19 cellular contexts compared by ENCODE assay signal in genomic region chr2:241064802-241065354, GRCh38. TPM values are rescaled to one million over a fixed set of nuclear protein-coding genes. Genes with fewer than 3 reads are reported as not detected.
A peak's percentile ranks its signal among the peaks of the same experiment; 100 is the strongest.
DNase-seq lines count a peak whose midpoint lies in the region; ATAC-seq and TF ChIP-seq lines count a peak whose summit lies in the region.
"Had no signal": no experiment of that assay in that cellular context is flagged by ENCODE, and none has a peak within 500 bp of the region (broad histone marks: within the 10 kb centered on the region; RNA-seq: fewer than 3 reads in every experiment).

No MANE protein-coding gene starts in this region.

- H3K14ac ChIP-seq in neuronal stem cell (ENCODE audit: low read length), result peak overlapping the region; percentile 6

- POLR2A ChIA-PET in activated CD4-positive, alpha-beta memory T cell treated with anti-CD3 and anti-CD28 coated beads for 36 hours (lab: Charles Lee), result no interaction called here

- no peak overlapping the region for H3K23ac ChIP-seq in neuronal stem cell (ENCODE audit: low read depth, low read length, poor library complexity)

- H2BK5ac ChIP-seq in neuronal stem cell (ENCODE audit: low read length), result no peak overlapping the region

- no peak overlapping the region for H3K4me3 Mint-ChIP-seq in activated CD4-positive, alpha-beta memory T cell treated with anti-CD3 and anti-CD28 coated beads for 36 hours
- H3K4me3 Mint-ChIP-seq: HFFc6 had no signal

- H3K9ac ChIP-seq in neuronal stem cell (ENCODE audit: low read depth, low read length, poor library complexity), result no peak overlapping the region
- H3K9ac ChIP-seq: GM23248 had no signal

- H2AK5ac ChIP-seq in neuronal stem cell (ENCODE audit: low read depth, low read length), result no peak overlapping the region

- no CpG with 5 or more reads among the region's 23 CpGs for WGBS in neuronal stem cell (ENCODE audit: extremely low coverage in 2 of 2, insufficient read length in 2 of 2, insufficient replicate concordance in 1 of 2), 2 donors
- WGBS in testis, 2 donors, result 88 to 91% methylated on average over 4 to 19 of the region's 23 CpGs

- H2BK12ac ChIP-seq in neuronal stem cell (ENCODE audit: low read length), result no peak overlapping the region

- no peaks in the 10 kb centered on the region for H3K36me3 ChIP-seq in neuronal stem cell (replicated peaks in 1 of 2; ENCODE audit: control insufficient read depth in 2 of 2, insufficient read depth in 2 of 2, low read length in 2 of 2)
- H3K36me3 ChIP-seq in testis (ENCODE audit: low read depth, missing control alignments), result no peaks in the 10 kb centered on the region

- no peak for TF ChIP-seq CTCF in testis (IDR thresholded peaks at IDR 0.05)

- H3K27ac Mint-ChIP-seq in activated CD4-positive, alpha-beta memory T cell treated with anti-CD3 and anti-CD28 coated beads for 36 hours, result no peak overlapping the region
- H3K27ac Mint-ChIP-seq: HFFc6 had no signal

- H3K4me1 ChIP-seq in neuronal stem cell (ENCODE audit: control insufficient read depth in 2 of 2, insufficient read depth in 1 of 2, low read depth in 1 of 2, low read length in 2 of 2) (peaks cover 0 to 3% of the 10 kb centered on the region in 2 donors), testis (no peaks in the 10 kb centered on the region)

- H3K36me3 Mint-ChIP-seq in activated CD4-positive, alpha-beta memory T cell treated with anti-CD3 and anti-CD28 coated beads for 36 hours, result no peaks in the 10 kb centered on the region
- H3K36me3 Mint-ChIP-seq: CD8-positive, alpha-beta memory T cell had no signal

- no peak overlapping the region for H2BK15ac ChIP-seq in neuronal stem cell (ENCODE audit: low read length)

- no peak overlapping the region for H3K4me2 ChIP-seq in neuronal stem cell (ENCODE audit: insufficient read depth, low read length, poor library complexity, severe bottlenecking)

- no peaks in the 10 kb centered on the region for H3K9me3 Mint-ChIP-seq in activated CD4-positive, alpha-beta memory T cell treated with anti-CD3 and anti-CD28 coated beads for 36 hours
- H3K9me3 Mint-ChIP-seq: CD8-positive, alpha-beta memory T cell; H9; HFFc6 had no signal

- H2BK120ac ChIP-seq in neuronal stem cell (ENCODE audit: low read depth, low read length), result no peak overlapping the region

- intact Hi-C loops in testis (cut with DNase I; ENCODE audit: low total_unique reads), result no loop called here
- intact Hi-C loops in activated CD4-positive, alpha-beta memory T cell treated with anti-CD3 and anti-CD28 coated beads for 36 hours (cut with micrococcal nuclease), result no loop called here

- H3K4ac ChIP-seq in neuronal stem cell (ENCODE audit: low read length), result no peak overlapping the region

- H3K9me3 ChIP-seq in neuronal stem cell (replicated peaks in 1 of 2; ENCODE audit: control insufficient read depth in 2 of 2, insufficient read depth in 1 of 2, low read depth in 1 of 2, low read length in 2 of 2) (no peaks in the 10 kb centered on the region), testis (no peaks in the 10 kb centered on the region)

- no peak overlapping the region for H3K27ac ChIP-seq in neuronal stem cell (replicated peaks; ENCODE audit: low read length)
- no peak overlapping the region for H3K27ac ChIP-seq in testis
- H3K27ac ChIP-seq: GM23248 had no signal

- no peak for ATAC-seq in GM19455 (IDR thresholded peaks at IDR 0.05; ENCODE audit: unreplicated experiment)

- CTCF ChIA-PET in activated CD4-positive, alpha-beta memory T cell treated with anti-CD3 and anti-CD28 coated beads for 36 hours (lab: Charles Lee), result no interaction called here

- peaks cover 4% of the 10 kb centered on the region for H3K79me1 ChIP-seq in neuronal stem cell (ENCODE audit: low read depth, low read length)

- peak; percentile 52 for DNase-seq in activated CD8-positive, alpha-beta memory T cell treated with anti-CD3 and anti-CD28 coated beads for 24 hours
- no peak for DNase-seq in activated CD8-positive, alpha-beta memory T cell treated with anti-CD3 and anti-CD28 coated beads, Interleukin-2, amount 50 U/mL, for 48 hours
- DNase-seq in D341Med (ENCODE audit: low spot score) (peak; percentile 26), neuronal stem cell (ENCODE audit: low spot score) (no peak), testis (peak; percentile 8), occipital lobe (lab: John Stamatoyannopoulos, UW) (no peak)
- no peak for DNase-seq in activated CD4-positive, alpha-beta memory T cell treated with anti-CD3 and anti-CD28 coated beads for 36 hours
- DNase-seq: C1 segment of cervical spinal cord, EL, GM23248, H9, HFFc6, Kasumi-1, NCI-H187, NCI-H2107, NCI-H446 treated with DMSO at 0.1 percent for 48 hours, OCI-M1 had no signal

- TF ChIP-seq POLR2A in testis (IDR thresholded peaks at IDR 0.05), result no peak

- no peak overlapping the region for H4K8ac ChIP-seq in neuronal stem cell (ENCODE audit: low read depth, low read length)

- no peaks in the 10 kb centered on the region for H3K27me3 Mint-ChIP-seq in activated CD4-positive, alpha-beta memory T cell treated with anti-CD3 and anti-CD28 coated beads for 36 hours
- H3K27me3 Mint-ChIP-seq: CD8-positive, alpha-beta memory T cell had no signal

- H3K4me3 ChIP-seq in neuronal stem cell (ENCODE audit: low read length in 2 of 2) (no peak overlapping the region), testis (no peak overlapping the region)
- H3K4me3 ChIP-seq: GM23248 had no signal

- no peak overlapping the region for H3K18ac ChIP-seq in neuronal stem cell (ENCODE audit: low read length)

- no peak overlapping the region for H4K91ac ChIP-seq in neuronal stem cell (ENCODE audit: low read depth, low read length, poor library complexity)

- H2AFZ ChIP-seq in neuronal stem cell (ENCODE audit: low read length), result no peak overlapping the region
- H2AFZ ChIP-seq: GM23248 had no signal

- H3K27me3 ChIP-seq in neuronal stem cell (ENCODE audit: control insufficient read depth in 3 of 3, insufficient read depth in 3 of 3, low read depth in 1 of 3, low read length in 3 of 3), result peaks cover 0 to 70% (median 0%) of the 10 kb centered on the region in 3 experiments
- H3K27me3 ChIP-seq in testis, result no peaks in the 10 kb centered on the region

- peaks cover 3% of the 10 kb centered on the region for H3K4me1 Mint-ChIP-seq in activated CD4-positive, alpha-beta memory T cell treated with anti-CD3 and anti-CD28 coated beads for 36 hours (ENCODE audit: low read depth)

RNA-seq across cellular contexts. Expression of gene MTERF4, which starts 37.2 kb away (rescaled TPM):
- polyA plus RNA-seq in neuronal stem cell (2013, experiment 1 of 2), result 19.9 TPM
- polyA plus RNA-seq in neuronal stem cell (2013, experiment 2 of 2), result 20.1 TPM
- total RNA-seq in testis, result 10 to 100 TPM; 26.4 to 40.6 TPM
- 37.3 TPM for polyA plus RNA-seq in testis (ENCODE audit: insufficient read depth, low read depth, low replicate concordance)
- total RNA-seq in occipital lobe, result 40.2 TPM
- 10 to 100 TPM; 43.9 to 46.0 TPM for total RNA-seq in activated CD4-positive, alpha-beta memory T cell treated with anti-CD3 and anti-CD28 coated beads for 36 hours

Comparison
In these comparisons a context has a peak if more than half of its experiments do, and no peak if none do; other contexts are left out.
1. DNase-seq: peak in activated CD8-positive, alpha-beta memory T cell treated with anti-CD3 and anti-CD28 coated beads for 24 hours (single experiment), D341Med (single experiment) and testis (single experiment); none in activated CD8-positive, alpha-beta memory T cell treated with anti-CD3 and anti-CD28 coated beads, Interleukin-2, amount 50 U/mL, for 48 hours (single experiment), neuronal stem cell (single experiment), occipital lobe (single experiment) and activated CD4-positive, alpha-beta memory T cell treated with anti-CD3 and anti-CD28 coated beads for 36 hours (single experiment).